ENCODE assay signal across 20 cellular contexts in genomic region chr2:135570884-135571283, GRCh38. TPM values are rescaled to one million over a fixed set of nuclear protein-coding genes. Genes with fewer than 3 reads are reported as not detected.
DNase-seq lines count a peak whose midpoint lies in the region; ATAC-seq, FAIRE-seq and TF ChIP-seq lines count a peak whose summit lies in the region.
"Had no signal": no experiment of that assay in that cellular context is flagged by ENCODE, and none has a peak within 500 bp of the region (broad histone marks: within the 10 kb centered on the region; RNA-seq: fewer than 3 reads in every experiment).

No MANE protein-coding gene starts in this region.

- intact Hi-C loops in IMR-90 (cut with micrococcal nuclease) (loop anchor here (10.0 kb wide), 1 partner anchor 134 kb away; no protein-coding TSS in a partner anchor), K562 (cut with micrococcal nuclease) (no loop called here)

- H3K4ac ChIP-seq in IMR-90 (ENCODE audit: low read depth, low read length): no peak overlapping the region

- H3K36me3 ChIP-seq in IMR-90 (ENCODE audit: control insufficient read depth, insufficient read depth, low read length): peaks cover 4% of the 10 kb centered on the region
- H3K36me3 ChIP-seq in K562 (ENCODE audit: control insufficient read depth, insufficient read depth, low read length): peaks cover 26% of the 10 kb centered on the region; the same call in 1 of the 3 replicates
- peaks cover 5% of the 10 kb centered on the region for H3K36me3 ChIP-seq in CD8-positive, alpha-beta memory T cell (ENCODE audit: insufficient read depth, low read length)
- H3K36me3 ChIP-seq: HAP-1 had no signal

- no peak overlapping the region for H2BK15ac ChIP-seq in IMR-90 (ENCODE audit: low read depth, low read length)

- no peak overlapping the region for H3K56ac ChIP-seq in IMR-90 (ENCODE audit: extremely low read depth, insufficient read depth, low read length)

- H3K4me3 ChIP-seq in IMR-90 (ENCODE audit: insufficient read depth, low read depth, low read length) (no peak overlapping the region), K562 (no peak overlapping the region)
- no peak overlapping the region for H3K4me3 ChIP-seq in CD8-positive, alpha-beta memory T cell (ENCODE audit: low read length)
- H3K4me3 ChIP-seq: GM12878, GM23338, HAP-1 had no signal

- H2AK5ac ChIP-seq in IMR-90 (ENCODE audit: low read depth, low read length): no peak overlapping the region

- H3K9ac ChIP-seq in IMR-90 (ENCODE audit: low read depth, low read length) (no peak overlapping the region), K562 (ENCODE audit: insufficient read depth in 1 of 2, low read depth in 2 of 2, low read length in 2 of 2) (no peak overlapping the region)

- no peak overlapping the region for H2BK20ac ChIP-seq in IMR-90 (ENCODE audit: low read depth, low read length)

- ATAC-seq in IMR-90 (ENCODE audit: low read depth): no peak
- ATAC-seq in K562: no peak
- no peak for ATAC-seq in HG03460 (IDR thresholded peaks at IDR 0.05; ENCODE audit: unreplicated experiment)
- ATAC-seq: GM12878, GM23338 had no signal

- H3K9me3 ChIP-seq in IMR-90 (ENCODE audit: control insufficient read depth, insufficient read depth, low read length) (no peaks in the 10 kb centered on the region), K562 (replicated peaks; ENCODE audit: control insufficient read depth, insufficient read depth, low read depth, low read length) (no peaks in the 10 kb centered on the region)
- H3K9me3 ChIP-seq in CD8-positive, alpha-beta memory T cell (ENCODE audit: low read length): no peaks in the 10 kb centered on the region
- H3K9me3 ChIP-seq: Caco-2, HAP-1 had no signal

- FAIRE-seq in A204.1 (lab: Jason Lieb, UNC) (peak; percentile 70), K562 (lab: Jason Lieb, UNC) (no peak), islet of Langerhans (lab: Jason Lieb, UNC) (peak; percentile 21)
- FAIRE-seq: GM12878, GM19239, H54 had no signal

- DNase-seq in IMR-90 (no peak), K562 (ENCODE audit: extremely low read depth in 1 of 4, low spot score in 3 of 4) (no peak), SIG-M5 treated with dmso at 0.1 percent for 504 hours (lab: John Stamatoyannopoulos, UW; ENCODE audit: unreplicated experiment) (no peak)
- no peak for DNase-seq in CD8-positive, alpha-beta memory T cell
- DNase-seq: 8988T; C1 segment of cervical spinal cord; Caco-2; CD4-positive, alpha-beta memory T cell; DMS153; DND-41; GDM1; HFFc6 had no signal

- no peak overlapping the region for H2BK120ac ChIP-seq in IMR-90 (ENCODE audit: low read depth, low read length)

- no peaks in the 10 kb centered on the region for H3K27me3 Mint-ChIP-seq in CD8-positive, alpha-beta memory T cell
- H3K27me3 Mint-ChIP-seq: CD4-positive, alpha-beta memory T cell had no signal

- no peaks in the 10 kb centered on the region; the same call in 1 of the 2 replicates for H4K20me1 ChIP-seq in IMR-90 (ENCODE audit: insufficient read depth, low read length)
- H4K20me1 ChIP-seq in K562 (replicated peaks; ENCODE audit: control insufficient read depth, insufficient read depth, low read length): no peaks in the 10 kb centered on the region

- H2AK9ac ChIP-seq in IMR-90 (replicated peaks; ENCODE audit: low read depth, low read length, poor library complexity): no peak overlapping the region

- dilution Hi-C loops in IMR-90 (cut with HindIII; ENCODE audit: low sequenced_read_pairs, unreplicated experiment): no loop called here

- H3K27me3 ChIP-seq in IMR-90 (ENCODE audit: control insufficient read depth, insufficient read depth, low read length): no peaks in the 10 kb centered on the region
- no peaks in the 10 kb centered on the region for H3K27me3 ChIP-seq in K562 (ENCODE audit: control insufficient read depth in 2 of 2, insufficient read depth in 2 of 2, low read length in 2 of 2)
- no peaks in the 10 kb centered on the region for H3K27me3 ChIP-seq in CD8-positive, alpha-beta memory T cell (ENCODE audit: insufficient read depth, low read length, poor library complexity, severe bottlenecking)

- in situ Hi-C loops in IMR-90 (cut with MboI; ENCODE audit: low sequenced_read_pairs): no loop called here
- in situ Hi-C loops in K562 (cut with MboI): no loop called here

- no peaks in the 10 kb centered on the region for H3K9me1 ChIP-seq in IMR-90 (ENCODE audit: insufficient read depth, low read length)
- H3K9me1 ChIP-seq in K562 (ENCODE audit: control insufficient read depth, insufficient read depth, low read length): no peaks in the 10 kb centered on the region

- no peak for TF ChIP-seq EP300 in K562 (IDR thresholded peaks at IDR 0.05; ENCODE audit: low read length)

- POLR2A ChIA-PET in IMR-90 (lab: Charles Lee; ENCODE audit: unreplicated experiment) (no interaction called here), K562 (lab: Yijun Ruan, JAX) (no interaction called here)
- POLR2A ChIA-PET in CD8-positive, alpha-beta memory T cell (lab: Charles Lee): no interaction called here

- no CpG with 5 or more reads among the region's 2 CpGs for WGBS in IMR-90 (ENCODE audit: extremely low coverage in 2 of 2, insufficient read length in 1 of 2), 2 experiments
- WGBS in K562 (ENCODE audit: insufficient coverage, low coverage, missing lambda C conversion rate): 97% methylated on average over 2 of the region's 2 CpGs

- H3K14ac ChIP-seq in IMR-90 (replicated peaks; ENCODE audit: low read depth, low read length): no peak overlapping the region

- H3K4me2 ChIP-seq in IMR-90 (ENCODE audit: low read depth, low read length): no peak overlapping the region
- no peak overlapping the region for H3K4me2 ChIP-seq in K562 (ENCODE audit: insufficient read depth, low read length)
- H3K4me2 ChIP-seq: GM23338 had no signal

- TF ChIP-seq CTCF in IMR-90 (conservative IDR thresholded peaks at IDR 0.05; ENCODE audit: low read depth, low read length) (no peak), K562 (IDR thresholded peaks at IDR 0.05 in 2 of 3, conservative IDR thresholded peaks at IDR 0.05 in 1 of 3; ENCODE audit: insufficient read depth in 2 of 3, low read depth in 1 of 3, low read length in 3 of 3) (no peak)

- CTCF ChIA-PET in IMR-90 (lab: Yijun Ruan, JAX): no interaction called here
- CTCF ChIA-PET in K562 (lab: Yijun Ruan, JAX; ENCODE audit: low intra/inter-chr PET ratio): no interaction called here
- CTCF ChIA-PET in CD8-positive, alpha-beta memory T cell (lab: Charles Lee): no interaction called here

- H3K23ac ChIP-seq in IMR-90 (ENCODE audit: low read depth, low read length): no peak overlapping the region

- no peaks in the 10 kb centered on the region for H3K79me2 ChIP-seq in K562 (ENCODE audit: control insufficient read depth, insufficient read depth, low read length)

- no peak for TF ChIP-seq POLR2A in IMR-90 (IDR thresholded peaks at IDR 0.05; ENCODE audit: low read depth, low read length)
- no peak for TF ChIP-seq POLR2A in K562 (conservative IDR thresholded peaks at IDR 0.05)

- H3K9me3 Mint-ChIP-seq in CD8-positive, alpha-beta memory T cell: no peaks in the 10 kb centered on the region
- H3K9me3 Mint-ChIP-seq: CD4-positive, alpha-beta memory T cell; GM23338; HFFc6 had no signal

- BruUV-seq in IMR-90 (replicated peaks; lab: Mats Ljungman, UMichigan): no TSS peak
- no TSS peak for BruUV-seq in K562 (replicated peaks; lab: Mats Ljungman, UMichigan)

- H3K27ac Mint-ChIP-seq in CD8-positive, alpha-beta memory T cell: peak overlapping the region in 1 of 8 donors; percentile 54
- H3K27ac Mint-ChIP-seq: CD4-positive, alpha-beta memory T cell; GM23338; HFFc6 had no signal

- H3K79me1 ChIP-seq in IMR-90 (ENCODE audit: low read depth in 1 of 2, low read length in 2 of 2): peaks cover 11 to 12% of the 10 kb centered on the region in 2 experiments

- no peak overlapping the region for H3K18ac ChIP-seq in IMR-90 (ENCODE audit: low read depth, low read length)

- H4K8ac ChIP-seq in IMR-90 (ENCODE audit: low read depth in 2 of 2, low read length in 2 of 2): no peak overlapping the region

- H3K36me3 Mint-ChIP-seq in CD8-positive, alpha-beta memory T cell: peaks cover 4 to 36% (median 6%) of the 10 kb centered on the region in 3 donors

- H3K27ac ChIP-seq in IMR-90 (ENCODE audit: insufficient read depth, low read length) (no peak overlapping the region), K562 (ENCODE audit: extremely low read depth, low read depth, low read length) (no peak overlapping the region)
- H3K27ac ChIP-seq in CD8-positive, alpha-beta memory T cell (ENCODE audit: low read depth, low read length): no peak overlapping the region

- H3K4me1 Mint-ChIP-seq in CD8-positive, alpha-beta memory T cell: peaks cover 0 to 2% (median 0%) of the 10 kb centered on the region in 3 donors
- H3K4me1 Mint-ChIP-seq: GM23338 had no signal

- H3K4me3 Mint-ChIP-seq in CD8-positive, alpha-beta memory T cell: no peak overlapping the region
- H3K4me3 Mint-ChIP-seq: CD4-positive, alpha-beta memory T cell; GM23338; HFFc6 had no signal

- no peak overlapping the region for H2BK5ac ChIP-seq in IMR-90 (ENCODE audit: low read depth, low read length, poor library complexity, severe bottlenecking)

- H4K5ac ChIP-seq in IMR-90 (ENCODE audit: low read depth, low read length): no peak overlapping the region

- H3K4me1 ChIP-seq in IMR-90 (ENCODE audit: control insufficient read depth, insufficient read depth, low read length) (no peaks in the 10 kb centered on the region), K562 (replicated peaks in 1 of 2; ENCODE audit: control insufficient read depth in 2 of 2, insufficient read depth in 2 of 2, low read length in 2 of 2) (no peaks in the 10 kb centered on the region)
- H3K4me1 ChIP-seq in CD8-positive, alpha-beta memory T cell (ENCODE audit: insufficient read depth, low read length): no peaks in the 10 kb centered on the region
- H3K4me1 ChIP-seq: Caco-2 had no signal

- no peak overlapping the region for H4K91ac ChIP-seq in IMR-90 (ENCODE audit: insufficient read depth, low read depth, low read length)

- H2AFZ ChIP-seq in IMR-90 (replicated peaks; ENCODE audit: low read length, poor library complexity) (no peak overlapping the region), K562 (ENCODE audit: low read depth, low read length) (no peak overlapping the region)
- H2AFZ ChIP-seq: GM23338 had no signal

- TF ChIP-seq RAD21 in IMR-90 (IDR thresholded peaks at IDR 0.05; ENCODE audit: low read length) (no peak), K562 (CRISPR knock-in tag; conservative IDR thresholded peaks at IDR 0.05 in 1 of 2, IDR thresholded peaks at IDR 0.05 in 1 of 2) (no peak)

RNA-seq across cellular contexts. Expression of gene R3HDM1, which starts 39.6 kb away (rescaled TPM):
- total RNA-seq in IMR-90 (2012; rRNA removed) (5.9 and 7.8 TPM in 2 replicates), K562 (2014; rRNA removed) (11.1 and 14.2 TPM in 2 replicates), K562 (2014; rRNA removed; fragmentation: Illumina TruSeq; extraction: Trizol) (26.8 and 28.2 TPM in 2 replicates), K562 (2015; rRNA removed; fragmentation: Illumina TruSeq; extraction: Trizol) (31.0 and 31.4 TPM in 2 replicates), K562 (2021) (49.4 and 50.1 TPM in 2 replicates)
- polyA plus RNA-seq in IMR-90 (2012; rRNA removed) (38.0 and 38.1 TPM in 2 replicates), K562 (2011; rRNA removed) (72.1 and 81.8 TPM in 2 replicates), K562 (2014; fragmentation: Illumina TruSeq; extraction: Trizol) (72.7 and 89.4 TPM in 2 replicates), K562 (2014; fragmentation: Nextera tagmentation; extraction: Ambion mirVana) (10 to 100 TPM; 12.4 to 20.8 TPM), K562 (2014; rRNA removed) (43.4 and 44.3 TPM in 2 replicates)
- 14.4 and 19.0 TPM in 2 replicates for polyA plus RNA-seq in IMR-90 (2012; cell fraction: cytosol; rRNA removed)
- polyA plus RNA-seq in IMR-90 (2012; cell fraction: nucleus; rRNA removed; ENCODE audit: low replicate concordance): 23.3 and 48.3 TPM in 2 replicates
- total RNA-seq in K562 (2011; cell fraction: chromatin; rRNA removed; ENCODE audit: low replicate concordance): 36.9 and 130 TPM in 2 replicates
- total RNA-seq in K562 (2011; cell fraction: nucleolus; rRNA removed): 23.0 and 34.0 TPM in 2 replicates
- 54.6 and 83.0 TPM in 2 replicates for total RNA-seq in K562 (2011; cell fraction: nucleoplasm; rRNA removed)
- 111 and 126 TPM in 2 replicates for polyA plus RNA-seq in K562 (2011; cell fraction: cytosol; rRNA removed)
- polyA plus RNA-seq in K562 (2011; cell fraction: nucleus; rRNA removed): 39.0 and 43.6 TPM in 2 replicates
- polyA plus RNA-seq in K562 (2012): 32.7 and 43.5 TPM in 2 replicates
- polyA minus RNA-seq in K562 (2011; rRNA and poly(A)+ RNA removed): 56.2 and 56.6 TPM in 2 replicates
- 35.9 and 43.7 TPM in 2 replicates for polyA minus RNA-seq in K562 (2011; cell fraction: cytosol; rRNA and poly(A)+ RNA removed)
- polyA minus RNA-seq in K562 (2011; cell fraction: nucleus; rRNA and poly(A)+ RNA removed): 32.2 and 40.2 TPM in 2 replicates
- 10 to 100 TPM; 49.7 to 52.6 TPM for total RNA-seq in CD8-positive, alpha-beta memory T cell
- 21.1 TPM for polyA plus RNA-seq in CD8-positive, alpha-beta memory T cell

RNA-seq across cellular contexts. Expression of gene ZRANB3, which starts 39.9 kb away (rescaled TPM):
- total RNA-seq in IMR-90 (2012; rRNA removed): 8.1 and 9.3 TPM in 2 replicates
- 2.5 and 3.4 TPM in 2 replicates for polyA plus RNA-seq in IMR-90 (2012; rRNA removed)
- polyA plus RNA-seq in IMR-90 (2012; cell fraction: cytosol; rRNA removed): 0.70 and 0.93 TPM in 2 replicates
- 0.28 and 1.8 TPM in 2 replicates for polyA plus RNA-seq in IMR-90 (2012; cell fraction: nucleus; rRNA removed; ENCODE audit: low replicate concordance)
- 19.3 and 48.2 TPM in 2 replicates for total RNA-seq in K562 (2011; cell fraction: chromatin; rRNA removed; ENCODE audit: low replicate concordance)
- 7.0 and 8.8 TPM in 2 replicates for total RNA-seq in K562 (2011; cell fraction: nucleolus; rRNA removed)
- 15.4 and 25.0 TPM in 2 replicates for total RNA-seq in K562 (2011; cell fraction: nucleoplasm; rRNA removed)
- total RNA-seq in K562 (2014; rRNA removed): 8.6 and 11.6 TPM in 2 replicates
- total RNA-seq in K562 (2014; rRNA removed; fragmentation: Illumina TruSeq; extraction: Trizol): 19.1 and 24.7 TPM in 2 replicates
- total RNA-seq in K562 (2015; rRNA removed; fragmentation: Illumina TruSeq; extraction: Trizol): 13.3 and 15.0 TPM in 2 replicates
- total RNA-seq in K562 (2021): 14.7 and 16.3 TPM in 2 replicates
- polyA plus RNA-seq in K562 (2011; rRNA removed): 15.7 and 21.3 TPM in 2 replicates
- polyA plus RNA-seq in K562 (2011; cell fraction: cytosol; rRNA removed): 4.9 and 9.7 TPM in 2 replicates
- polyA plus RNA-seq in K562 (2011; cell fraction: nucleus; rRNA removed): 4.6 and 6.2 TPM in 2 replicates
- polyA plus RNA-seq in K562 (2012): 8.6 and 10.9 TPM in 2 replicates
- polyA plus RNA-seq in K562 (2014; fragmentation: Illumina TruSeq; extraction: Trizol): 11.8 and 13.9 TPM in 2 replicates
- 10 to 100 TPM; 12.1 to 15.3 TPM for polyA plus RNA-seq in K562 (2014; fragmentation: Nextera tagmentation; extraction: Ambion mirVana)
- 7.1 and 9.5 TPM in 2 replicates for polyA plus RNA-seq in K562 (2014; rRNA removed)
- polyA minus RNA-seq in K562 (2011; rRNA and poly(A)+ RNA removed): 27.5 and 30.9 TPM in 2 replicates
- polyA minus RNA-seq in K562 (2011; cell fraction: cytosol; rRNA and poly(A)+ RNA removed): 7.8 and 10.9 TPM in 2 replicates
- polyA minus RNA-seq in K562 (2011; cell fraction: nucleus; rRNA and poly(A)+ RNA removed): 8.5 and 14.7 TPM in 2 replicates
- total RNA-seq in CD8-positive, alpha-beta memory T cell: 10 to 100 TPM in 1 of 2 experiments, 1 to 10 TPM in 1; 9.1 to 10.3 TPM
- polyA plus RNA-seq in CD8-positive, alpha-beta memory T cell: 2.5 TPM
